ENCODE assay signal across 1 cellular context in genomic region chr5:111934511-111934910, GRCh38.
TF ChIP-seq lines count a peak whose summit lies in the region.

No MANE protein-coding gene starts in this region.

TF ChIP-seq in SK-N-SH treated with all-trans-retinoic acid at 6 μM for 48 hours, 23 proteins besides CTCF, POLR2A, EP300 and RAD21 (continued from another document):
- no peak for TF ChIP-seq ESRRG (CRISPR knock-in tag; IDR thresholded peaks at IDR 0.05)
- no peak for TF ChIP-seq CSDC2 (CRISPR knock-in tag; IDR thresholded peaks at IDR 0.05)
- no peak for TF ChIP-seq ARNTL (CRISPR knock-in tag; IDR thresholded peaks at IDR 0.05; ENCODE audit: borderline replicate concordance, low read depth)
- no peak for TF ChIP-seq ZFP30 (CRISPR knock-in tag; IDR thresholded peaks at IDR 0.05)
- TF ChIP-seq PPARA (CRISPR knock-in tag; IDR thresholded peaks at IDR 0.05; ENCODE audit: borderline replicate concordance), result no peak
- no peak for TF ChIP-seq ZNF565 (CRISPR knock-in tag; conservative IDR thresholded peaks at IDR 0.05; ENCODE audit: low read depth)
- no peak for TF ChIP-seq POU6F1 (CRISPR knock-in tag; IDR thresholded peaks at IDR 0.05; ENCODE audit: borderline replicate concordance, low read depth)
- no peak for TF ChIP-seq SNAI2 (CRISPR knock-in tag; IDR thresholded peaks at IDR 0.05)
